18 cellular contexts compared by ENCODE assay signal in genomic region chr7:140219672-140220520, GRCh38.
"Had no signal": no experiment of that assay in that cellular context is flagged by ENCODE, and none has a peak within 500 bp of the region (broad histone marks: within the 10 kb centered on the region; RNA-seq: fewer than 3 reads in every experiment).

No MANE protein-coding gene starts in this region.

- FAIRE-seq: small intestine had no signal

- H3K4me3 ChIP-seq: right atrium auricular region, upper lobe of right lung had no signal

- H3K36me3 ChIP-seq: right atrium auricular region, upper lobe of right lung had no signal

- H3K27ac Mint-ChIP-seq: activated naive CD4-positive, alpha-beta T cell treated with anti-CD3 and anti-CD28 coated beads for 36 hours; activated naive CD8-positive, alpha-beta T cell treated with anti-CD3 and anti-CD28 coated beads, Interleukin-2, amount 50 U/mL, for 24 hours; activated T-helper 17 cell treated with anti-CD3 and anti-CD28 coated beads, Interleukin-2, amount 50 U/mL, for 72 hours; natural killer cell had no signal

- H3K9me3 ChIP-seq: upper lobe of right lung had no signal

- H3K36me3 Mint-ChIP-seq: natural killer cell had no signal

- DNase-seq: activated CD4-positive, CD25-positive, alpha-beta regulatory T cell treated with anti-CD3 and anti-CD28 coated beads, Interleukin-2, amount 50 U/mL, for 72 hours; activated naive CD4-positive, alpha-beta T cell treated with anti-CD3 and anti-CD28 coated beads for 36 hours; activated naive CD8-positive, alpha-beta T cell treated with anti-CD3 and anti-CD28 coated beads, Interleukin-2, amount 50 U/mL, for 24 hours; aorta; effector memory CD4-positive, alpha-beta T cell; islet precursor cell; left ventricle myocardium superior; mesendoderm; natural killer cell; nucleus accumbens; small intestine; stimulated activated CD4-positive, alpha-beta T cell treated with anti-CD3 and anti-CD28 coated beads, Interleukin-4, amount 100 ng/mL, for 4 hours; stimulated activated CD8-positive, alpha-beta memory T cell treated with anti-CD3 and anti-CD28 coated beads, Interleukin-4, amount 100 ng/mL, for 48 hours; stimulated activated naive CD8-positive, alpha-beta T cell treated with anti-CD3 and anti-CD28 coated beads, Interleukin-15, Interleukin-2, amounts not matched to agents 100 U/mL and 50 U/mL, for 24 hours; upper lobe of right lung had no signal

- H3K27me3 Mint-ChIP-seq: activated naive CD8-positive, alpha-beta T cell treated with anti-CD3 and anti-CD28 coated beads, Interleukin-2, amount 50 U/mL, for 24 hours; activated T-helper 17 cell treated with anti-CD3 and anti-CD28 coated beads, Interleukin-2, amount 50 U/mL, for 72 hours had no signal

- H3K27ac ChIP-seq: right atrium auricular region, upper lobe of right lung had no signal

- H3K9me3 Mint-ChIP-seq: natural killer cell had no signal

- H3K4me1 ChIP-seq: right atrium auricular region, upper lobe of right lung had no signal

- H3K4me3 Mint-ChIP-seq: activated naive CD4-positive, alpha-beta T cell treated with anti-CD3 and anti-CD28 coated beads for 36 hours; activated naive CD8-positive, alpha-beta T cell treated with anti-CD3 and anti-CD28 coated beads, Interleukin-2, amount 50 U/mL, for 24 hours; activated T-helper 17 cell treated with anti-CD3 and anti-CD28 coated beads, Interleukin-2, amount 50 U/mL, for 72 hours; dendritic cell treated with granulocyte-macrophage colony-stimulating factor and Interleukin-4, amounts not matched to agents 40 ng/mL and 50 ng/mL, for 4 days; natural killer cell had no signal

- ATAC-seq: activated naive CD8-positive, alpha-beta T cell treated with anti-CD3 and anti-CD28 coated beads, Interleukin-2, amount 50 U/mL, for 24 hours; activated T-helper 17 cell treated with anti-CD3 and anti-CD28 coated beads, Interleukin-2, amount 50 U/mL, for 72 hours; left ventricle myocardium superior; natural killer cell; stimulated activated naive CD8-positive, alpha-beta T cell treated with anti-CD3 and anti-CD28 coated beads, Interleukin-15, Interleukin-2, amounts not matched to agents 100 U/mL and 50 U/mL, for 24 hours; upper lobe of right lung had no signal

- H3K27me3 ChIP-seq: right atrium auricular region, upper lobe of right lung had no signal
